8 cellular contexts compared by ENCODE assay signal in the genomic region with DNA sequence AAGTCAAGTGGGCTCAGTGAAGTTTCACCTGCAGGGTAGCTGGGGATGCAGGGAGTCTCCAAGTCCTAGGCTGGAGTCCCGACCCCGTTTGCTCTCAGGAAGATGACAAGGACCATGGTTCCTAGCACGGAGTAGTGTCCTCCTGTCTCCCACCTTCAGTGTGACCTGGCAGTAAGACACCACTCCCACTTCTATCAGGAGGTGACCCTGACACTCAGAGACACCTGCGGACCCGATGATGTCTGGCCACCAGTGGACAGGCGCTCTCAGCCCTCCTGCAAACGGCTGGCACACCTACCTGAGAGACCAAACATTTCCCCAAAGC. TPM values are rescaled to one million over a fixed set of nuclear protein-coding genes. Genes with fewer than 3 reads are reported as not detected.
DNase-seq lines count a peak whose midpoint lies in the region; ATAC-seq and TF ChIP-seq lines count a peak whose summit lies in the region.

No MANE protein-coding gene starts in this region.

- CTCF ChIA-PET in T-cell (lab: Charles Lee) = interaction anchor here (0.6 to 3.1 kb wide), 19 partner anchors 10 to 842 kb away, joined by 3 to 17 read pairs (median 3); a partner anchor contains a TSS

- H3K9me3 ChIP-seq in skeletal muscle satellite cell (replicated peaks; ENCODE audit: low read length) = no peaks in the 10 kb centered on the region

- DNase-seq in DMS 273 (lab: John Stamatoyannopoulos, UW; ENCODE audit: unreplicated experiment) (peak; percentile 33), DMS 273 treated with DMSO at 0.1 percent for 48 hours (lab: John Stamatoyannopoulos, UW) (no peak), T-cell (no peak), fibroblast of villous mesenchyme (ENCODE audit: low read depth) (no peak), RKO (ENCODE audit: low spot score) (no peak)

- no peaks in the 10 kb centered on the region for H3K27me3 ChIP-seq in skeletal muscle satellite cell (ENCODE audit: control insufficient read depth, insufficient read depth, low read length)

- peak overlapping the region; percentile 82 to 97 (median 92) for H3K4me3 Mint-ChIP-seq in T-cell

- H3K27me3 Mint-ChIP-seq in T-cell = no peaks in the 10 kb centered on the region

- H3K36me3 Mint-ChIP-seq in T-cell = peaks cover 19% of the 10 kb centered on the region

- H3K4me1 Mint-ChIP-seq in T-cell = peaks cover 47 to 63% (median 54%) of the 10 kb centered on the region in 3 donors

- H3K4me2 ChIP-seq in skeletal muscle satellite cell (ENCODE audit: low read length) = peak overlapping the region; percentile 85

- TF ChIP-seq CTCF in fibroblast of villous mesenchyme (IDR thresholded peaks at IDR 0.05; ENCODE audit: insufficient read depth, low read depth, low read length) = no peak

- POLR2A ChIA-PET in T-cell (lab: Charles Lee) = interaction anchor here (0.5 to 1.8 kb wide), 8 partner anchors 10 to 1301 kb away, joined by 3 to 9 read pairs (median 7); a partner anchor contains a TSS

- H3K27ac Mint-ChIP-seq in T-cell = peak overlapping the region; percentile 94 to 96

- ATAC-seq in T-cell (replicated peaks in 1 of 4) = no peak
- ATAC-seq in HG03097 (IDR thresholded peaks at IDR 0.05; ENCODE audit: low FRiP score, unreplicated experiment) = no peak
- ATAC-seq in HG03159 (IDR thresholded peaks at IDR 0.05; ENCODE audit: unreplicated experiment) = no peak

- peak overlapping the region; percentile 85 for H3K9ac ChIP-seq in skeletal muscle satellite cell (ENCODE audit: low read depth, low read length)

- H3K4me3 ChIP-seq in fibroblast of villous mesenchyme (ENCODE audit: low read depth, low read length) (peak overlapping the region; percentile 78), skeletal muscle satellite cell (ENCODE audit: low read length) (peak overlapping the region; percentile 81)

- peaks cover 20% of the 10 kb centered on the region for H3K4me1 ChIP-seq in skeletal muscle satellite cell (ENCODE audit: control insufficient read depth, insufficient read depth, low read length)

- no peaks in the 10 kb centered on the region for H3K9me3 Mint-ChIP-seq in T-cell

- peaks cover 12% of the 10 kb centered on the region for H3K36me3 ChIP-seq in skeletal muscle satellite cell (ENCODE audit: insufficient read depth, low read length)

RNA-seq across cellular contexts. Expression of a gene that starts 1.1 kb away (rescaled TPM):
- total RNA-seq in T-cell (100 to 1,000 TPM in 3 of 5 donors, 10 to 100 TPM in 2; 81.2 to 143 (median 112) TPM), fibroblast of villous mesenchyme (200 and 775 TPM in 2 replicates)
- 482 and 732 TPM in 2 replicates for total RNA-seq in skeletal muscle satellite cell (2012; rRNA removed)

RNA-seq across cellular contexts. Expression of a gene that starts 35.4 kb away (rescaled TPM):
- 100 to 1,000 TPM; 119 to 177 (median 126) TPM for total RNA-seq in T-cell
- 89.5 and 159 TPM in 2 replicates for total RNA-seq in fibroblast of villous mesenchyme
- total RNA-seq in skeletal muscle satellite cell (2012; rRNA removed) = 69.0 and 115 TPM in 2 replicates
